ENCODE assay signal across 8 cellular contexts in the genomic region with DNA sequence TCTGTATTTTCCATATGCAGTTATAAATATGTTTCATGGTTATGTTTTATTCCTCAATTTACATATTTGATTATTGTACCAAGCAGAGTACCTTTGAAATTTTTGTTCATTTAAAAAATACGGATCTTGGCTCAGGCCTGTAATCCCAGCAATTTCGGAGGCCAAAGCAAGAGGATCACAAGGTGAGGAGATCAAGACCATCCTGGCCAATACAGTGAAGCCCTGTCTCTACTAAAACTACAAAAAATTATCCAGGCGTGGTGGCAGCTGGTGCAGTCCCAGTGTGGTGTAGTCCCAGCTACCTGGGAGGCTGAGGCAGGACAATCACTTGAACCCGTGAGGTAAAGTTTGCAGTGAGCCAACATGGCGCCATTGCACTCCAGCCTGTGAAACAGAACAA.
DNase-seq lines count a peak whose midpoint lies in the region; ATAC-seq and TF ChIP-seq lines count a peak whose summit lies in the region.
"Not testable (repeated sequence)": the region's sequence is repeated elsewhere in the genome, so short reads cannot be mapped to it uniquely, and the experiment has no call there.

No MANE protein-coding gene starts in this region.

- not testable (repeated sequence) for H3K27ac Mint-ChIP-seq in activated CD4-positive, alpha-beta T cell treated with anti-CD3 and anti-CD28 coated beads, Interleukin-2, amount 10 ng/mL, durations not matched to agents 24 days and 14 days; central memory CD8-positive, alpha-beta T cell (ENCODE audit: low read depth)

- not testable (repeated sequence) for H3K4me3 Mint-ChIP-seq in activated CD4-positive, alpha-beta T cell treated with anti-CD3 and anti-CD28 coated beads, Interleukin-2, amount 10 ng/mL, durations not matched to agents 24 days and 14 days; central memory CD8-positive, alpha-beta T cell

- not testable (repeated sequence) for H3K4me1 Mint-ChIP-seq in activated CD4-positive, alpha-beta T cell treated with anti-CD3 and anti-CD28 coated beads, Interleukin-2, amount 10 ng/mL, durations not matched to agents 24 days and 14 days; central memory CD8-positive, alpha-beta T cell

- H3F3A ChIP-seq in GM23248 (ENCODE audit: insufficient read depth), result not testable (repeated sequence)

- H2AFZ ChIP-seq in GM23248, result not testable (repeated sequence)

- H3K9me2 ChIP-seq in GM23248 (ENCODE audit: insufficient read depth), result not testable (repeated sequence)

- not testable (repeated sequence) for H3K79me2 ChIP-seq in GM23248 (ENCODE audit: insufficient read depth)

- not testable (repeated sequence) for H3K27me3 Mint-ChIP-seq in activated CD4-positive, alpha-beta T cell treated with anti-CD3 and anti-CD28 coated beads, Interleukin-2, amount 10 ng/mL, durations not matched to agents 24 days and 14 days; central memory CD8-positive, alpha-beta T cell

- 24 to 38% methylated on average over 5 of the region's 5 CpGs for WGBS in GM23248 (ENCODE audit: low coverage in 1 of 2, low lambda C conversion rate in 2 of 2, missing lambda C conversion rate in 2 of 2), 2 experiments

- DNase-seq in Ammon's horn (ENCODE audit: low spot score) (peak; percentile 57), GM23248 (peak; percentile 10), HT1080 (ENCODE audit: low read depth) (peak; percentile 45), fibroblast of villous mesenchyme (ENCODE audit: low read depth) (peak; percentile 34), left kidney (ENCODE audit: low read depth, low spot score) (peak; percentile 58), putamen (ENCODE audit: low spot score) (peak; percentile 44)
- DNase-seq in activated CD4-positive, alpha-beta T cell treated with anti-CD3 and anti-CD28 coated beads, Interleukin-2, amount 10 ng/mL, durations not matched to agents 24 days and 14 days, result peak; percentile 53
- peak in 1 of 2 donors; percentile 5 for DNase-seq in central memory CD8-positive, alpha-beta T cell (ENCODE audit: low spot score in 2 of 2)

- not testable (repeated sequence) for H3K9me3 ChIP-seq in GM23248 (ENCODE audit: low read depth)

- not testable (repeated sequence) for H3K9ac ChIP-seq in GM23248

- not testable (repeated sequence) for H3K36me3 ChIP-seq in GM23248 (ENCODE audit: low read depth)

- not testable (repeated sequence) for TF ChIP-seq CTCF in fibroblast of villous mesenchyme (IDR thresholded peaks at IDR 0.05; ENCODE audit: insufficient read depth, low read depth, low read length)

- peak; percentile 54 for ATAC-seq in central memory CD8-positive, alpha-beta T cell (replicated peaks; ENCODE audit: extremely low read depth, poor library complexity, severe bottlenecking)

- not testable (repeated sequence) for H3K4me3 ChIP-seq in GM23248; fibroblast of villous mesenchyme (ENCODE audit: low read depth, low read length)

- H3K4me2 ChIP-seq in GM23248 (ENCODE audit: unreplicated experiment), result not testable (repeated sequence)

- intact Hi-C loops in activated CD4-positive, alpha-beta T cell treated with anti-CD3 and anti-CD28 coated beads, Interleukin-2, amount 10 ng/mL, durations not matched to agents 24 days and 14 days (cut with micrococcal nuclease), result not testable (repeated sequence)

- H3K27me3 ChIP-seq in GM23248 (replicated peaks; ENCODE audit: insufficient read depth), result not testable (repeated sequence)

- not testable (repeated sequence) for H3K4me1 ChIP-seq in GM23248 (ENCODE audit: insufficient read depth)

- H3K36me3 Mint-ChIP-seq in activated CD4-positive, alpha-beta T cell treated with anti-CD3 and anti-CD28 coated beads, Interleukin-2, amount 10 ng/mL, durations not matched to agents 24 days and 14 days (ENCODE audit: low read depth); central memory CD8-positive, alpha-beta T cell (ENCODE audit: insufficient read depth): not testable (repeated sequence)

- peaks cover 19% of the 10 kb centered on the region for H3K9me3 Mint-ChIP-seq in activated CD4-positive, alpha-beta T cell treated with anti-CD3 and anti-CD28 coated beads, Interleukin-2, amount 10 ng/mL, durations not matched to agents 24 days and 14 days
- peaks cover 20% of the 10 kb centered on the region for H3K9me3 Mint-ChIP-seq in central memory CD8-positive, alpha-beta T cell

- in situ Hi-C loops in GM23248 (cut with MboI), result not testable (repeated sequence)

- not testable (repeated sequence) for H3K27ac ChIP-seq in GM23248

- not testable (repeated sequence) for H4K20me1 ChIP-seq in GM23248 (ENCODE audit: insufficient read depth)
